Comparison of ENCODE assay signal across 8 cellular contexts in the genomic region with DNA sequence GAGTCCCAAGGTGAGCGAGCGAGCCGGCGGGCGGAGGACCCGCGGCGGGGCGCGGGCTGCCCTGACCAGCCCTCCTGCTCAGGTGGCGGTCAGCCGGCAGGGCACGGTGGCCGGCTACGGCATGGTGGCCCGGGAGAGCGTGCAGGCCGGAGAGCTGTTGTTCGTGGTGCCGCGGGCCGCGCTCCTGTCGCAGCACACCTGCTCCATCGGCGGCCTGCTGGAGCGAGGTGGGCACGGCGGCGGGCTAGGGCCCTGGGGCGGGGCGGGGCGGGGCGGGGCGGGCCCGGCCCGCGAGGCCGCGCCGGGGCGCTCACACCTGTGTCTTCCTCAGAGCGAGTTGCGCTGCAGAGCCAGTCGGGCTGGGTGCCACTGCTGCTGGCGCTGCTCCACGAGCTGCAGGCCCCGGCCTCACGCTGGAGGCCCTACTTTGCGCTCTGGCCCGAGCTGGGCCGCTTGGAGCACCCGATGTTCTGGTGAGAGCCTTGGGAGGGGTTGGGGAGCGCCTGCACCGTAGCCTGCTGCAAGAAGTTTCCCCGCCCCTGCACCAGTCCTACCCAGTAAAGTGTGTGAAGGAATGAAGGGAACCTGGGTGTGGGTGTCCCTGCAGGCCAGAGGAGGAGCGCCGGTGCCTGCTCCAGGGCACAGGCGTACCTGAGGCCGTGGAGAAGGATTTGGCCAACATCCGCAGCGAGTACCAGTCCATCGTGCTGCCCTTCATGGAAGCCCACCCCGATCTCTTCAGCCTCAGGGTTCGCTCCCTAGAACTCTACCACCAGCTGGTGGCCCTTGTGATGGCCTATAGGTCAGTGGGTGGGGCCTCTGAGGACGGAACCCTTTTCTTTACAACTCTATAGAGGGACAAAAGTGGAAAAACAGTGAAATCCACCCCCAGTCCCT. TPM values are rescaled to one million over a fixed set of nuclear protein-coding genes. Genes with fewer than 3 reads are reported as not detected.
A peak's percentile ranks its signal among the peaks of the same experiment; 100 is the strongest.
DNase-seq lines count a peak whose midpoint lies in the region; ATAC-seq and TF ChIP-seq lines count a peak whose summit lies in the region.

No MANE protein-coding gene starts in this region.

- peak overlapping the region; percentile 92 for H3K9ac ChIP-seq in HUES48 (ENCODE audit: low read depth, low read length)
- peak overlapping the region; percentile 82 for H3K9ac ChIP-seq in endodermal cell (ENCODE audit: extremely low read depth, low read length, poor library complexity, severe bottlenecking)

- peaks cover 48% of the 10 kb centered on the region for H3K36me3 ChIP-seq in HUES48 (ENCODE audit: control insufficient read depth, insufficient read depth, low read length)
- peaks cover 55% of the 10 kb centered on the region for H3K36me3 ChIP-seq in endodermal cell (ENCODE audit: control insufficient read depth, insufficient read depth, low read length)
- H3K36me3 ChIP-seq in muscle layer of duodenum (ENCODE audit: control insufficient read depth in 1 of 2, insufficient read depth in 2 of 2, low read length in 2 of 2), result peaks cover 28 to 39% of the 10 kb centered on the region in 2 donors
- peaks cover 42% of the 10 kb centered on the region for H3K36me3 ChIP-seq in upper lobe of right lung

- H3K27me3 ChIP-seq in HUES48 (ENCODE audit: control insufficient read depth, insufficient read depth, low read length), result no peaks in the 10 kb centered on the region
- H3K27me3 ChIP-seq in endodermal cell (ENCODE audit: control insufficient read depth, insufficient read depth, low read length, poor library complexity, severe bottlenecking), result no peaks in the 10 kb centered on the region
- H3K27me3 ChIP-seq in muscle layer of duodenum (ENCODE audit: low read depth, low read length), result no peaks in the 10 kb centered on the region
- H3K27me3 ChIP-seq in upper lobe of right lung, result no peaks in the 10 kb centered on the region

- no peaks in the 10 kb centered on the region for H3K27me3 Mint-ChIP-seq in endodermal cell (ENCODE audit: insufficient read depth)

- no peaks in the 10 kb centered on the region for H3K9me3 Mint-ChIP-seq in endodermal cell

- peaks cover 12% of the 10 kb centered on the region for H3K4me1 ChIP-seq in HUES48 (ENCODE audit: control insufficient read depth, insufficient read depth, low read length)
- H3K4me1 ChIP-seq in endodermal cell (ENCODE audit: control insufficient read depth, insufficient read depth, low read length), result peaks cover 5% of the 10 kb centered on the region
- H3K4me1 ChIP-seq in muscle layer of duodenum (ENCODE audit: control insufficient read depth in 1 of 2, insufficient read depth in 2 of 2, low read length in 2 of 2), result peaks cover 4 to 17% of the 10 kb centered on the region in 2 donors
- H3K4me1 ChIP-seq in upper lobe of right lung, result peaks cover 16% of the 10 kb centered on the region

- peak overlapping the region; percentile 89 for H3K4me3 Mint-ChIP-seq in endodermal cell

- 13 to 91% methylated on average over 6 to 65 of the region's 66 CpGs for WGBS in endodermal cell (ENCODE audit: insufficient coverage in 1 of 2, insufficient read length in 1 of 2), 2 experiments

- ATAC-seq in GM21447 (IDR thresholded peaks at IDR 0.05; ENCODE audit: unreplicated experiment) (peak; percentile 38), upper lobe of right lung (peak; percentile 59)

- intact Hi-C loops in upper lobe of right lung (cut with DNase I), result no loop called here

- peaks cover 47% of the 10 kb centered on the region for H3K36me3 Mint-ChIP-seq in endodermal cell (ENCODE audit: low read depth)

- H3K9me3 ChIP-seq in HUES48 (ENCODE audit: control insufficient read depth, insufficient read depth, low read length), result no peaks in the 10 kb centered on the region
- no peaks in the 10 kb centered on the region for H3K9me3 ChIP-seq in endodermal cell (ENCODE audit: control insufficient read depth, low read length)
- H3K9me3 ChIP-seq in muscle layer of duodenum (ENCODE audit: control insufficient read depth in 1 of 2, low read length in 2 of 2), result no peaks in the 10 kb centered on the region
- H3K9me3 ChIP-seq in upper lobe of right lung, result no peaks in the 10 kb centered on the region

- H3K27ac ChIP-seq in HUES48 (ENCODE audit: low read depth, low read length) (peak overlapping the region; percentile 93), endodermal cell (ENCODE audit: low read depth, low read length) (peak overlapping the region; percentile 50), muscle layer of duodenum (ENCODE audit: low read length) (no peak overlapping the region), upper lobe of right lung (peak overlapping the region; percentile 82)

- H3K27ac Mint-ChIP-seq in endodermal cell, result peak overlapping the region; percentile 98

- DNase-seq in ELR (ENCODE audit: low read depth) (peak; percentile 46), endodermal cell (peak; percentile 89), upper lobe of right lung (peak; percentile 80), 8988T (no peak)
- DNase-seq in activated CD4-positive, alpha-beta T cell treated with anti-CD3 and anti-CD28 coated beads for 48 hours, result peak; percentile 63

- H3K4me3 ChIP-seq in HUES48 (ENCODE audit: low read depth, low read length), result peak overlapping the region; percentile 89
- H3K4me3 ChIP-seq in endodermal cell (ENCODE audit: low read length), result peak overlapping the region; percentile 92
- H3K4me3 ChIP-seq in muscle layer of duodenum (ENCODE audit: low read depth in 1 of 2, low read length in 2 of 2), result peak overlapping the region; percentile 81 to 92
- peak overlapping the region; percentile 96 for H3K4me3 ChIP-seq in upper lobe of right lung

- TF ChIP-seq CTCF in endodermal cell (conservative IDR thresholded peaks at IDR 0.05), result peak; percentile 8
- no peak for TF ChIP-seq CTCF in upper lobe of right lung (IDR thresholded peaks at IDR 0.05)

- H3K4me1 Mint-ChIP-seq in endodermal cell, result peaks cover 16% of the 10 kb centered on the region

RNA-seq across cellular contexts. Expression of a gene that starts 0.8 kb away (rescaled TPM):
- total RNA-seq in endodermal cell (10 to 100 TPM; 37.2 to 42.3 TPM), upper lobe of right lung (22.0 TPM)
- 26.0 TPM for polyA plus RNA-seq in endodermal cell (2013, experiment 1 of 2)
- polyA plus RNA-seq in endodermal cell (2013, experiment 2 of 2), result 21.5 TPM

RNA-seq across cellular contexts. Expression of a gene that starts 16.2 kb away (rescaled TPM):
- total RNA-seq in endodermal cell, result 10 to 100 TPM; 81.9 to 95.9 TPM
- polyA plus RNA-seq in endodermal cell (2013, experiment 1 of 2), result 76.8 TPM
- 71.1 TPM for polyA plus RNA-seq in endodermal cell (2013, experiment 2 of 2)
- total RNA-seq in upper lobe of right lung, result 48.1 TPM
